1 cellular context compared by ENCODE assay signal in genomic region chr11:3665336-3666022, GRCh38.
TF ChIP-seq lines count a peak whose summit lies in the region.

No MANE protein-coding gene starts in this region.

TF ChIP-seq in K562, 482 proteins besides CTCF, POLR2A, EP300 and RAD21:
- TF ChIP-seq PHF21A (IDR thresholded peaks at IDR 0.05; ENCODE audit: borderline replicate concordance, low read depth), result no peak
- TF ChIP-seq CHD4 (IDR thresholded peaks at IDR 0.05; ENCODE audit: insufficient read depth, insufficient replicate concordance, low read depth, low read length, poor library complexity, severe bottlenecking), result no peak
- TF ChIP-seq JUND (IDR thresholded peaks at IDR 0.05; ENCODE audit: borderline replicate concordance, low read depth, low read length), result no peak
- no peak for TF ChIP-seq JUND (tag; IDR thresholded peaks at IDR 0.05; ENCODE audit: borderline replicate concordance, low read depth, low read length)
- no peak for TF ChIP-seq SMC3 (conservative IDR thresholded peaks at IDR 0.05; ENCODE audit: insufficient read depth, low read depth, low read length)
- TF ChIP-seq ZNF184 (CRISPR knock-in tag; IDR thresholded peaks at IDR 0.05), result no peak
- TF ChIP-seq NFIC (IDR thresholded peaks at IDR 0.05), result peak; percentile 41; the same call in 1 of the 2 replicates
- no peak for TF ChIP-seq ESRRB (CRISPR knock-in tag; IDR thresholded peaks at IDR 0.05; ENCODE audit: borderline replicate concordance)
- no peak for TF ChIP-seq ZNF512 (tag; IDR thresholded peaks at IDR 0.05)
- peak; percentile 57; the same call in 1 of the 2 replicates for TF ChIP-seq ZNF263 (CRISPR knock-in tag; IDR thresholded peaks at IDR 0.05; ENCODE audit: borderline replicate concordance)
- no peak for TF ChIP-seq ZNF444 (CRISPR knock-in tag; IDR thresholded peaks at IDR 0.05)
- TF ChIP-seq GTF2A2 (tag; IDR thresholded peaks at IDR 0.05), result no peak
- TF ChIP-seq NUFIP1 (IDR thresholded peaks at IDR 0.05; ENCODE audit: partially characterized antibody), result no peak
- TF ChIP-seq ZNF830 (CRISPR knock-in tag; IDR thresholded peaks at IDR 0.05), result no peak
- TF ChIP-seq MEF2A (IDR thresholded peaks at IDR 0.05; ENCODE audit: control insufficient read depth, low read depth, low read length), result no peak
- no peak for TF ChIP-seq RFX7 (CRISPR knock-in tag; IDR thresholded peaks at IDR 0.05)
- no peak for TF ChIP-seq CBX1 (IDR thresholded peaks at IDR 0.05; ENCODE audit: low read depth)
- peak; percentile 97 for TF ChIP-seq SPI1 (IDR thresholded peaks at IDR 0.05; ENCODE audit: borderline replicate concordance, low read depth, low read length)
- no peak for TF ChIP-seq SRF (CRISPR knock-in tag; IDR thresholded peaks at IDR 0.05)
- TF ChIP-seq TCFL5 (CRISPR knock-in tag; conservative IDR thresholded peaks at IDR 0.05), result no peak
- TF ChIP-seq RBM25 (IDR thresholded peaks at IDR 0.05; ENCODE audit: low read depth, low read length, severe bottlenecking), result no peak
- TF ChIP-seq DEAF1 (CRISPR knock-in tag; IDR thresholded peaks at IDR 0.05), result peak; percentile 38; the same call in 1 of the 2 replicates
- no peak for TF ChIP-seq TAF15 (IDR thresholded peaks at IDR 0.05; ENCODE audit: low read depth, low read length)
- no peak for TF ChIP-seq GTF2B (IDR thresholded peaks at IDR 0.05; ENCODE audit: extremely low read depth, insufficient read length)
- no peak for TF ChIP-seq GATAD2B (IDR thresholded peaks at IDR 0.05; ENCODE audit: borderline replicate concordance)
- no peak for TF ChIP-seq HEY1 (CRISPR knock-in tag; IDR thresholded peaks at IDR 0.05; ENCODE audit: borderline replicate concordance)
